ENCODE assay signal across 1 cellular context in genomic region chr17:79818026-79818758, GRCh38.
TF ChIP-seq lines count a peak whose summit lies in the region.

No MANE protein-coding gene starts in this region.

TF ChIP-seq in HepG2, 621 proteins besides CTCF, POLR2A, EP300 and RAD21 (continued from another document and continues in another):
- TF ChIP-seq DMTF1 (CRISPR knock-in tag; IDR thresholded peaks at IDR 0.05) (no peak), MEF2D (CRISPR knock-in tag; IDR thresholded peaks at IDR 0.05) (peak; percentile 62; the same call in 1 of the 2 replicates), ZBTB8A (CRISPR knock-in tag; IDR thresholded peaks at IDR 0.05; ENCODE audit: borderline replicate concordance, low read depth) (no peak), PITX1 (CRISPR knock-in tag; IDR thresholded peaks at IDR 0.05) (no peak; the same call in 1 of the 2 replicates), MAF1 (CRISPR knock-in tag; IDR thresholded peaks at IDR 0.05; ENCODE audit: borderline replicate concordance) (no peak), SNAPC5 (CRISPR knock-in tag; IDR thresholded peaks at IDR 0.05; ENCODE audit: borderline replicate concordance) (no peak; the same call in 1 of the 2 replicates), AHDC1 (CRISPR knock-in tag; IDR thresholded peaks at IDR 0.05; ENCODE audit: borderline replicate concordance) (peak; percentile 40; the same call in 1 of the 2 replicates), ZNF589 (CRISPR knock-in tag; conservative IDR thresholded peaks at IDR 0.05) (no peak), ZNF446 (CRISPR knock-in tag; IDR thresholded peaks at IDR 0.05) (no peak), ZNF33B (CRISPR knock-in tag; IDR thresholded peaks at IDR 0.05) (no peak), ARID2 (CRISPR knock-in tag; IDR thresholded peaks at IDR 0.05; ENCODE audit: borderline replicate concordance) (no peak), PCBP2 (optimal IDR thresholded peaks at IDR 0.05; ENCODE audit: low read depth, low read length, poor library complexity, severe bottlenecking) (no peak), ZNF382 (CRISPR knock-in tag; IDR thresholded peaks at IDR 0.05; ENCODE audit: borderline replicate concordance) (no peak), FOXO1 (CRISPR knock-in tag; IDR thresholded peaks at IDR 0.05) (no peak), SNAPC2 (CRISPR knock-in tag; IDR thresholded peaks at IDR 0.05) (no peak), ZNF597 (CRISPR knock-in tag; IDR thresholded peaks at IDR 0.05) (no peak), ZNF652 (CRISPR knock-in tag; IDR thresholded peaks at IDR 0.05; ENCODE audit: borderline replicate concordance, low read depth) (no peak), MED13 (CRISPR knock-in tag; IDR thresholded peaks at IDR 0.05) (no peak), ZBTB33 (CRISPR knock-in tag; IDR thresholded peaks at IDR 0.05) (no peak), ZNF451 (CRISPR knock-in tag; IDR thresholded peaks at IDR 0.05) (no peak), ZNF317 (CRISPR knock-in tag; IDR thresholded peaks at IDR 0.05) (no peak), ATF1 (CRISPR knock-in tag; IDR thresholded peaks at IDR 0.05) (no peak), MIXL1 (CRISPR knock-in tag; IDR thresholded peaks at IDR 0.05) (peak; percentile 58; the same call in 1 of the 2 replicates), ZNF768 (CRISPR knock-in tag; IDR thresholded peaks at IDR 0.05) (peak; percentile 88), STAT5B (CRISPR knock-in tag; IDR thresholded peaks at IDR 0.05) (no peak), MLXIP (CRISPR knock-in tag; IDR thresholded peaks at IDR 0.05; ENCODE audit: borderline replicate concordance) (no peak), MTF2 (CRISPR knock-in tag; IDR thresholded peaks at IDR 0.05; ENCODE audit: borderline replicate concordance) (no peak), ZSCAN9 (CRISPR knock-in tag; IDR thresholded peaks at IDR 0.05; ENCODE audit: borderline replicate concordance) (0 out of 2 replicates have a peak, but pooled peaks have one; percentile 48), FLYWCH1 (CRISPR knock-in tag; IDR thresholded peaks at IDR 0.05) (no peak), ZBTB10 (CRISPR knock-in tag; IDR thresholded peaks at IDR 0.05; ENCODE audit: borderline replicate concordance) (no peak)
- TF ChIP-seq, protein P1, sequence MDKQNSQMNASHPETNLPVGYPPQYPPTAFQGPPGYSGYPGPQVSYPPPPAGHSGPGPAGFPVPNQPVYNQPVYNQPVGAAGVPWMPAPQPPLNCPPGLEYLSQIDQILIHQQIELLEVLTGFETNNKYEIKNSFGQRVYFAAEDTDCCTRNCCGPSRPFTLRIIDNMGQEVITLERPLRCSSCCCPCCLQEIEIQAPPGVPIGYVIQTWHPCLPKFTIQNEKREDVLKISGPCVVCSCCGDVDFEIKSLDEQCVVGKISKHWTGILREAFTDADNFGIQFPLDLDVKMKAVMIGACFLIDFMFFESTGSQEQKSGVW (CRISPR knock-in tag; IDR thresholded peaks at IDR 0.05; ENCODE audit: borderline replicate concordance): 0 out of 2 replicates have a peak, but pooled peaks have one; percentile 56
- TF ChIP-seq, protein P2, sequence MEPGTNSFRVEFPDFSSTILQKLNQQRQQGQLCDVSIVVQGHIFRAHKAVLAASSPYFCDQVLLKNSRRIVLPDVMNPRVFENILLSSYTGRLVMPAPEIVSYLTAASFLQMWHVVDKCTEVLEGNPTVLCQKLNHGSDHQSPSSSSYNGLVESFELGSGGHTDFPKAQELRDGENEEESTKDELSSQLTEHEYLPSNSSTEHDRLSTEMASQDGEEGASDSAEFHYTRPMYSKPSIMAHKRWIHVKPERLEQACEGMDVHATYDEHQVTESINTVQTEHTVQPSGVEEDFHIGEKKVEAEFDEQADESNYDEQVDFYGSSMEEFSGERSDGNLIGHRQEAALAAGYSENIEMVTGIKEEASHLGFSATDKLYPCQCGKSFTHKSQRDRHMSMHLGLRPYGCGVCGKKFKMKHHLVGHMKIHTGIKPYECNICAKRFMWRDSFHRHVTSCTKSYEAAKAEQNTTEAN (CRISPR knock-in tag; conservative IDR thresholded peaks at IDR 0.05): 0 out of 2 replicates have a peak, but pooled peaks have one; percentile 31
- TF ChIP-seq, protein P3, sequence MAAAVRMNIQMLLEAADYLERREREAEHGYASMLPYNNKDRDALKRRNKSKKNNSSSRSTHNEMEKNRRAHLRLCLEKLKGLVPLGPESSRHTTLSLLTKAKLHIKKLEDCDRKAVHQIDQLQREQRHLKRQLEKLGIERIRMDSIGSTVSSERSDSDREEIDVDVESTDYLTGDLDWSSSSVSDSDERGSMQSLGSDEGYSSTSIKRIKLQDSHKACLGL (CRISPR knock-in tag; IDR thresholded peaks at IDR 0.05): peak; percentile 53; the same call in 1 of the 2 replicates
- TF ChIP-seq, protein P4, sequence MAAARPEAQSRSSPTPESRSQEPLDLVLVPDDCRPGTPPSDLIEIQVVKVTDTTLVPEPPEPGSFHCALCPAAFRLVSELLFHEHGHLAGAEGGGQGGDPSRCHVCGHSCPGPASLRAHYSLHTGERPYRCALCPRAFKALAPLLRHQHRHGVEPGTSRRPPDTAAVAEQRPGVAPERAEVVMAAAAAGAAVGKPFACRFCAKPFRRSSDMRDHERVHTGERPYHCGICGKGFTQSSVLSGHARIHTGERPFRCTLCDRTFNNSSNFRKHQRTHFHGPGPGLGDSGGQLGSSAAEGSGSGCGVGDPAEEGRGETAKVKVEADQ (CRISPR knock-in tag; IDR thresholded peaks at IDR 0.05; ENCODE audit: borderline replicate concordance): 0 out of 2 replicates have a peak, but pooled peaks have one; percentile 43
- TF ChIP-seq, protein P5, sequence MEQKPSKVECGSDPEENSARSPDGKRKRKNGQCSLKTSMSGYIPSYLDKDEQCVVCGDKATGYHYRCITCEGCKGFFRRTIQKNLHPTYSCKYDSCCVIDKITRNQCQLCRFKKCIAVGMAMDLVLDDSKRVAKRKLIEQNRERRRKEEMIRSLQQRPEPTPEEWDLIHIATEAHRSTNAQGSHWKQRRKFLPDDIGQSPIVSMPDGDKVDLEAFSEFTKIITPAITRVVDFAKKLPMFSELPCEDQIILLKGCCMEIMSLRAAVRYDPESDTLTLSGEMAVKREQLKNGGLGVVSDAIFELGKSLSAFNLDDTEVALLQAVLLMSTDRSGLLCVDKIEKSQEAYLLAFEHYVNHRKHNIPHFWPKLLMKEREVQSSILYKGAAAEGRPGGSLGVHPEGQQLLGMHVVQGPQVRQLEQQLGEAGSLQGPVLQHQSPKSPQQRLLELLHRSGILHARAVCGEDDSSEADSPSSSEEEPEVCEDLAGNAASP (CRISPR knock-in tag; IDR thresholded peaks at IDR 0.05; ENCODE audit: borderline replicate concordance): no peak
